27 cellular contexts compared by ENCODE assay signal in genomic region chr11:37468344-37468743, GRCh38.
"Had no signal": no experiment of that assay in that cellular context is flagged by ENCODE, and none has a peak within 500 bp of the region (broad histone marks: within the 10 kb centered on the region; RNA-seq: fewer than 3 reads in every experiment).

No MANE protein-coding gene starts in this region.

- H3K36me3 ChIP-seq: colonic mucosa, esophagus muscularis mucosa, gastroesophageal sphincter, heart right ventricle, neutrophil, tibial artery had no signal

- H3K9ac ChIP-seq: parathyroid adenoma had no signal

- H2AFZ ChIP-seq: parathyroid adenoma had no signal

- H3K4me3 ChIP-seq: colonic mucosa, esophagus muscularis mucosa, gastroesophageal sphincter, heart right ventricle, lung, mucosa of descending colon, smooth muscle cell, tibial artery had no signal

- DNase-seq: colonic mucosa; effector memory CD4-positive, alpha-beta T cell; foreskin keratinocyte; glutamatergic neuron; heart right ventricle; hippocampal formation; left cardiac atrium; left ventricle myocardium superior; mucosa of descending colon; naive B cell; stimulated activated CD4-positive, alpha-beta T cell treated with anti-CD3 and anti-CD28 coated beads, Interleukin-12 subunit alpha, Interleukin-12 subunit beta, amount 100 ng/mL, for 4 hours; stimulated activated CD4-positive, alpha-beta T cell treated with anti-CD3 and anti-CD28 coated beads, Interleukin-1b, Interleukin-23, amount 100 ng/mL, for 48 hours; stimulated activated CD4-positive, alpha-beta T cell treated with anti-CD3 and anti-CD28 coated beads, Interleukin-4, amount 100 ng/mL, for 1 hour; stimulated activated CD8-positive, alpha-beta memory T cell treated with anti-CD3 and anti-CD28 coated beads, Interleukin-4, amount 100 ng/mL, for 48 hours; stimulated activated naive CD4-positive, alpha-beta T cell; stimulated activated naive CD8-positive, alpha-beta T cell treated with anti-CD3 and anti-CD28 coated beads, Interleukin-15, amount 100 ng/mL, for 72 hours; tibial artery had no signal

- H3K4me2 ChIP-seq: smooth muscle cell had no signal

- H3K27me3 ChIP-seq: colonic mucosa, esophagus muscularis mucosa, foreskin keratinocyte, gastroesophageal sphincter, neutrophil, tibial artery had no signal

- H3K9me3 ChIP-seq: colonic mucosa, esophagus muscularis mucosa, gastroesophageal sphincter, heart right ventricle, neutrophil, tibial artery had no signal

- FAIRE-seq: endothelial cell of umbilical vein, islet of Langerhans had no signal

- H3K27ac ChIP-seq: colonic mucosa, esophagus muscularis mucosa, foreskin keratinocyte, gastroesophageal sphincter, heart right ventricle, neutrophil, parathyroid adenoma, tibial artery had no signal

- H3K4me1 ChIP-seq: colonic mucosa, esophagus muscularis mucosa, foreskin keratinocyte, gastroesophageal sphincter, heart right ventricle, parathyroid adenoma, tibial artery had no signal

- H3K79me2 ChIP-seq: parathyroid adenoma had no signal

- ATAC-seq: foreskin keratinocyte; gastroesophageal sphincter; heart right ventricle; left cardiac atrium; left ventricle myocardium superior; mucosa of descending colon; natural killer cell treated with Interleukin-12 subunit alpha and Interleukin-12 subunit beta and Interleukin-15 and Interleukin-18, amount 100 ng/mL, for 72 hours; sciatic nerve; stimulated activated naive CD8-positive, alpha-beta T cell treated with anti-CD3 and anti-CD28 coated beads, Interleukin-15, amount 100 ng/mL, for 72 hours had no signal
